In the genomic region with DNA sequence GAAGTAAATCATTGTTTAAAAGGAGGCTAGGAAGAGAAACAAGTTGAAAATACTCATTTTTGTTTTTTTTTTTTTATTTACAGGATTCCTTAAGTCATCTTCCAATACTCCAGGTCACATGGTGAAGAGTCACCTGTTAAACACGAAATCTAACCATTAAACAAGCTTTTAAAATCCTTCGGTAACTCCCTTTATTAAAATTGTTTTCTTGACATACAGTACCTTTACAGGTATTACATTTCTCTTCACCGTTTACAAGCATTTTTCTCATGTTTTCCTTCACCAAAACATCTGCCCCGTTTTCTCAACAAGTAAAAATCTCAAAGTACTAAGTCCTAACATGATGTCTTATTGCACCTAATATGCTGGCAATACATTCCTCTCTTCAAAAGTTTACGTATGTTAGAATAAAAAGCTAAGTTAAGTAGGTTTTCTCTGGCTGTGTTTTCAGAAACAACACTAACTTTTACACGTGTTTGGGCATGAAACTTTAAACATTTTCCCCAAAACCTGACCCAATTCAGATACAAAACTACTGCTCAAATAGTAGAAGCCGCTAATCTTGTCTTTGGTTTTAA, we compare ENCODE assay signal across 8 cellular contexts. TPM values are rescaled to one million over a fixed set of nuclear protein-coding genes. Genes with fewer than 3 reads are reported as not detected.
DNase-seq lines count a peak whose midpoint lies in the region; ATAC-seq and TF ChIP-seq lines count a peak whose summit lies in the region.

No MANE protein-coding gene starts in this region.

- 3% methylated on average over 7 of the region's 7 CpGs for WGBS in lung, 2 donors

- intact Hi-C loops in left cardiac atrium (cut with DNase I) (no loop called here), uterus (cut with DNase I; ENCODE audit: low total_unique reads) (no loop called here)

- H3K4me1 ChIP-seq in right atrium auricular region = peaks cover 0 to 54% of the 10 kb centered on the region in 2 donors
- H3K4me1 ChIP-seq in lung (ENCODE audit: control insufficient read depth in 2 of 2, insufficient read depth in 2 of 2, low read length in 2 of 2) = peaks cover 11 to 22% of the 10 kb centered on the region in 2 donors
- no peaks in the 10 kb centered on the region for H3K4me1 ChIP-seq in uterus

- in situ Hi-C loops in astrocyte of the spinal cord (cut with HindIII; ENCODE audit: low sequenced_read_pairs) = no loop called here

- H3K27ac ChIP-seq in right atrium auricular region = peak overlapping the region; percentile 95 to 98
- H3K27ac ChIP-seq in lung (ENCODE audit: low read depth in 1 of 2, low read length in 1 of 2) = peak overlapping the region in 1 of 2 donors; percentile 92
- H3K27ac ChIP-seq in uterus = peak overlapping the region; percentile 84 to 97

- no peak for TF ChIP-seq CTCF in right atrium auricular region (IDR thresholded peaks at IDR 0.05)
- TF ChIP-seq CTCF in astrocyte of the spinal cord (IDR thresholded peaks at IDR 0.05; ENCODE audit: low read depth, low read length) = no peak
- no peak for TF ChIP-seq CTCF in lung (IDR thresholded peaks at IDR 0.05; ENCODE audit: control extremely low read depth, extremely low read depth)
- no peak for TF ChIP-seq CTCF in uterus (IDR thresholded peaks at IDR 0.05)

- no peaks in the 10 kb centered on the region for H3K27me3 ChIP-seq in right atrium auricular region
- H3K27me3 ChIP-seq in lung (ENCODE audit: control insufficient read depth, insufficient read depth) = no peaks in the 10 kb centered on the region
- H3K27me3 ChIP-seq in uterus = no peaks in the 10 kb centered on the region

- H3K9me3 ChIP-seq in right atrium auricular region (no peaks in the 10 kb centered on the region), lung (ENCODE audit: control insufficient read depth in 2 of 2, insufficient read depth in 1 of 2, low read length in 1 of 2) (no peaks in the 10 kb centered on the region), uterus (no peaks in the 10 kb centered on the region)

- DNase-seq in right atrium auricular region (ENCODE audit: low spot score) (no peak), left cardiac atrium (no peak), astrocyte of the spinal cord (ENCODE audit: low read depth, low spot score) (no peak), lung (ENCODE audit: low spot score) (no peak), uterus (no peak)

- TF ChIP-seq POLR2A in uterus (IDR thresholded peaks at IDR 0.05) = no peak

- H3K36me3 ChIP-seq in right atrium auricular region = no peaks in the 10 kb centered on the region
- no peaks in the 10 kb centered on the region for H3K36me3 ChIP-seq in lung (ENCODE audit: control insufficient read depth in 2 of 2, insufficient read depth in 2 of 2, low read length in 2 of 2)
- H3K36me3 ChIP-seq in uterus = no peaks in the 10 kb centered on the region

- ATAC-seq in left cardiac atrium (no peak), lung (ENCODE audit: insufficient read depth, low FRiP score) (no peak), GM18873 (IDR thresholded peaks at IDR 0.05; ENCODE audit: low FRiP score, unreplicated experiment) (no peak), GM19395 (IDR thresholded peaks at IDR 0.05; ENCODE audit: unreplicated experiment) (no peak), HG03196 (IDR thresholded peaks at IDR 0.05; ENCODE audit: unreplicated experiment) (no peak)

- H3K4me3 ChIP-seq in right atrium auricular region = peak overlapping the region; percentile 73 to 96
- peak overlapping the region; percentile 88 for H3K4me3 ChIP-seq in astrocyte of the spinal cord (ENCODE audit: low read depth, low read length)
- peak overlapping the region; percentile 99 for H3K4me3 ChIP-seq in lung
- peak overlapping the region; percentile 89 to 97 for H3K4me3 ChIP-seq in uterus

RNA-seq across cellular contexts. Expression of gene PUM2, which starts 1.1 kb away (rescaled TPM):
- total RNA-seq in right atrium auricular region (10 to 100 TPM; 35.0 to 44.8 TPM), left cardiac atrium (10 to 100 TPM; 70.3 to 73.0 TPM), lung (100 to 1,000 TPM in 1 of 2 donors, 10 to 100 TPM in 1; 72.5 to 145 TPM), uterus (100 to 1,000 TPM in 2 of 4 donors, 10 to 100 TPM in 2; 51.0 to 138 (median 103) TPM)
- polyA plus RNA-seq in lung = 10 to 100 TPM; 27.4 to 29.5 TPM
